8 cellular contexts compared by ENCODE assay signal in genomic region chr13:94345374-94346195, GRCh38.
A peak's percentile ranks its signal among the peaks of the same experiment; 100 is the strongest.
DNase-seq lines count a peak whose midpoint lies in the region; ATAC-seq and TF ChIP-seq lines count a peak whose summit lies in the region.

No MANE protein-coding gene starts in this region.

- no peaks in the 10 kb centered on the region for H3K36me3 Mint-ChIP-seq in activated CD4-positive, alpha-beta T cell treated with anti-CD3 and anti-CD28 coated beads, Interleukin-2, amount 10 ng/mL, durations not matched to agents 24 days and 14 days (ENCODE audit: low read depth)

- peaks cover 13% of the 10 kb centered on the region for H3K4me1 Mint-ChIP-seq in activated CD4-positive, alpha-beta T cell treated with anti-CD3 and anti-CD28 coated beads, Interleukin-2, amount 10 ng/mL, durations not matched to agents 24 days and 14 days

- TF ChIP-seq CTCF in choroid plexus epithelial cell (conservative IDR thresholded peaks at IDR 0.05; ENCODE audit: low read depth, low read length) = peak; percentile 31

- ATAC-seq in sciatic nerve (peak; percentile 57), HG02588 (IDR thresholded peaks at IDR 0.05; ENCODE audit: unreplicated experiment) (no peak), GM21360 (IDR thresholded peaks at IDR 0.05; ENCODE audit: unreplicated experiment) (no peak)

- peaks cover 12% of the 10 kb centered on the region for H3K27me3 Mint-ChIP-seq in activated CD4-positive, alpha-beta T cell treated with anti-CD3 and anti-CD28 coated beads, Interleukin-2, amount 10 ng/mL, durations not matched to agents 24 days and 14 days

- no peak overlapping the region for H3K4me3 Mint-ChIP-seq in activated CD4-positive, alpha-beta T cell treated with anti-CD3 and anti-CD28 coated beads, Interleukin-2, amount 10 ng/mL, durations not matched to agents 24 days and 14 days

- H3K27ac Mint-ChIP-seq in activated CD4-positive, alpha-beta T cell treated with anti-CD3 and anti-CD28 coated beads, Interleukin-2, amount 10 ng/mL, durations not matched to agents 24 days and 14 days = no peak overlapping the region

- DNase-seq in activated CD4-positive, alpha-beta T cell treated with anti-CD3 and anti-CD28 coated beads, Interleukin-2, amount 10 ng/mL, durations not matched to agents 24 days and 14 days = peak; percentile 64
- no peak for DNase-seq in activated CD4-positive, alpha-beta T cell treated with anti-CD3 and anti-CD28 coated beads for 4 hours
- peak; percentile 20 for DNase-seq in NCI-H1694 treated with DMSO at 0.1 percent for 48 hours (lab: John Stamatoyannopoulos, UW)
- peak; percentile 65 for DNase-seq in choroid plexus epithelial cell (ENCODE audit: low read depth)
- no peak for DNase-seq in sciatic nerve (ENCODE audit: low spot score)
- DNase-seq in NCI-H446 treated with DMSO at 0.1 percent for 48 hours (lab: John Stamatoyannopoulos, UW) = no peak

- no peak overlapping the region for H3K4me3 ChIP-seq in choroid plexus epithelial cell (ENCODE audit: low read depth, low read length)

- peaks cover 5% of the 10 kb centered on the region for H3K9me3 Mint-ChIP-seq in activated CD4-positive, alpha-beta T cell treated with anti-CD3 and anti-CD28 coated beads, Interleukin-2, amount 10 ng/mL, durations not matched to agents 24 days and 14 days

- intact Hi-C loops in activated CD4-positive, alpha-beta T cell treated with anti-CD3 and anti-CD28 coated beads, Interleukin-2, amount 10 ng/mL, durations not matched to agents 24 days and 14 days (cut with micrococcal nuclease) = loop anchor here (1.0 to 2.0 kb wide), 2 partner anchors 16 to 29 kb away; no protein-coding TSS in a partner anchor
- intact Hi-C loops in sciatic nerve (cut with DNase I) = no loop called here

Comparison
In these comparisons a context has a peak if more than half of its experiments do, and no peak if none do; other contexts are left out.
1. DNase-seq: peak in activated CD4-positive, alpha-beta T cell treated with anti-CD3 and anti-CD28 coated beads, Interleukin-2, amount 10 ng/mL, durations not matched to agents 24 days and 14 days (single experiment), NCI-H1694 treated with DMSO at 0.1 percent for 48 hours (single experiment) and choroid plexus epithelial cell (single experiment); none in activated CD4-positive, alpha-beta T cell treated with anti-CD3 and anti-CD28 coated beads for 4 hours (0 of 2), sciatic nerve (single experiment) and NCI-H446 treated with DMSO at 0.1 percent for 48 hours (single experiment).